1 cellular context compared by ENCODE assay signal in the genomic region with DNA sequence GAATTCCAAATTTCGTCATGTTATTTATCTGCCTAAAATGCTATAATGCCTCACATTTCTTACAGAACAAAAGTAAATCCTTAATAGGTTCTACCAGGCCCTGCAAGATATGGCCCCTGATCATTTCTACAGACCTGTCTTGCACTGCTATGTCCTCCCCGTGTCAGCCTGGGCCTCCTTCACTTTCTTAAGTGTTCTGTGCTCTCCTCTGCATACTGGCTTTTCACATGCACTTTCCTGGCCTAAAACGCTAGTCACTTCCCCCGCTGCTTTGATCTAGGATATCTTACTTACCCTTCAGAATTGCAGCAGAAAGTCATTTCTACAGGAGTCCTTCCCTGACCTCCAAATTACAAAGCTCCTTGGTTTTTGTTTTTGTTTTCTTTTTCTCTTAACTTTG.
TF ChIP-seq lines count a peak whose summit lies in the region.

No MANE protein-coding gene starts in this region.

TF ChIP-seq in WTC11, 78 proteins besides CTCF, POLR2A, EP300 and RAD21 (continued from another document):
- TF ChIP-seq, protein P1, sequence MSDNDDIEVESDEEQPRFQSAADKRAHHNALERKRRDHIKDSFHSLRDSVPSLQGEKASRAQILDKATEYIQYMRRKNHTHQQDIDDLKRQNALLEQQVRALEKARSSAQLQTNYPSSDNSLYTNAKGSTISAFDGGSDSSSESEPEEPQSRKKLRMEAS (CRISPR knock-in tag; IDR thresholded peaks at IDR 0.05), result no peak
- TF ChIP-seq CBFB (CRISPR knock-in tag; IDR thresholded peaks at IDR 0.05; ENCODE audit: low read depth) (no peak), TEAD4 (CRISPR knock-in tag; IDR thresholded peaks at IDR 0.05) (no peak), ATF1 (CRISPR knock-in tag; IDR thresholded peaks at IDR 0.05) (no peak), ESRRA (CRISPR knock-in tag; IDR thresholded peaks at IDR 0.05; ENCODE audit: borderline replicate concordance) (no peak), KAT7 (CRISPR knock-in tag; IDR thresholded peaks at IDR 0.05; ENCODE audit: borderline replicate concordance) (no peak)
